ENCODE assay signal across 15 cellular contexts in the genomic region with DNA sequence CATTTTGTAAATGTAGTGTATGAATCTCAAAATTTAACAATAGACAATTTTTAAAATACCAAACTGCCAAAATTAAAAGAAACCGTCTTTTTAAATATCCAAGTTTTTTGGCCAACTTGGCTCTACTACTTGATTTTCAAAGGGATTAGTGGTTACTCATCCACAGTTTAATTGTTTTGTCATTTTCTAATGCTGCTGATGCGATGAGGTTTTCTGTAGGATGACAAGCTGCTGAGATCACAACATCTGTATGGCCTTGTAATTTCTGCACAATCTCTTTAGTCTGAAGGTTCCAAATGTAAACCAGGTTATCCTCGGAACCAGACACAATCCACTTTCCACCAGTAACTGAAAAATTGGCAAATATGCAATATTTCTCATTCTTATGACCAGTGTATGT. TPM values are rescaled to one million over a fixed set of nuclear protein-coding genes. Genes with fewer than 3 reads are reported as not detected.
A peak's percentile ranks its signal among the peaks of the same experiment; 100 is the strongest.
DNase-seq lines count a peak whose midpoint lies in the region; ATAC-seq and TF ChIP-seq lines count a peak whose summit lies in the region.
"Had no signal": no experiment of that assay in that cellular context is flagged by ENCODE, and none has a peak within 500 bp of the region (broad histone marks: within the 10 kb centered on the region; RNA-seq: fewer than 3 reads in every experiment).

No MANE protein-coding gene starts in this region.

- H3K4me3 ChIP-seq in smooth muscle cell (no peak overlapping the region), ascending aorta (no peak overlapping the region)

- H3K9ac ChIP-seq in smooth muscle cell (ENCODE audit: low read depth), result no peak overlapping the region

- 93% methylated on average over 3 of the region's 3 CpGs for WGBS in smooth muscle cell (ENCODE audit: low lambda C conversion rate)

- H3K27ac ChIP-seq in smooth muscle cell (ENCODE audit: low read depth) (no peak overlapping the region), ascending aorta (no peak overlapping the region)

- no peaks in the 10 kb centered on the region for H3F3A ChIP-seq in smooth muscle cell (ENCODE audit: low read depth)

- H3K27me3 Mint-ChIP-seq in activated naive CD4-positive, alpha-beta T cell treated with anti-CD3 and anti-CD28 coated beads, Interleukin-2, amount 10 ng/mL, durations not matched to agents 7 days and 5 days, result peaks cover 4% of the 10 kb centered on the region
- H3K27me3 Mint-ChIP-seq in T-cell, result no peaks in the 10 kb centered on the region
- peaks cover 6% of the 10 kb centered on the region for H3K27me3 Mint-ChIP-seq in endothelial cell (ENCODE audit: unreplicated experiment)

- H3K4me1 Mint-ChIP-seq in activated naive CD4-positive, alpha-beta T cell treated with anti-CD3 and anti-CD28 coated beads, Interleukin-2, amount 10 ng/mL, durations not matched to agents 7 days and 5 days, result peaks cover 52% of the 10 kb centered on the region
- H3K4me1 Mint-ChIP-seq in T-cell (peaks cover 45 to 64% (median 62%) of the 10 kb centered on the region in 3 donors), endothelial cell (ENCODE audit: unreplicated experiment) (peaks cover 18% of the 10 kb centered on the region)

- H3K4me1 ChIP-seq in smooth muscle cell (ENCODE audit: low read depth) (peaks cover 15% of the 10 kb centered on the region), ascending aorta (peaks cover 8 to 16% of the 10 kb centered on the region in 2 donors)

- H4K20me1 ChIP-seq in smooth muscle cell (ENCODE audit: low read depth), result no peaks in the 10 kb centered on the region

- H3K9me3 ChIP-seq in smooth muscle cell (replicated peaks; ENCODE audit: low read depth), result no peaks in the 10 kb centered on the region
- no peaks in the 10 kb centered on the region for H3K9me3 ChIP-seq in ascending aorta

- intact Hi-C loops in ascending aorta (cut with DNase I), result loop anchor here (10.0 kb wide), 1 partner anchor 380 kb away; the partner anchor contains the start of genes HSPBAP1 and SLC49A4

- POLR2A ChIA-PET in T-cell (lab: Charles Lee), result interaction anchor here in 1 of 2 donors (0.9 to 1.0 kb wide), 2 partner anchors 22 to 30 kb away, joined by 3 read pairs; partner anchors contain the start of gene FAM162A

- H3K27ac Mint-ChIP-seq in activated naive CD4-positive, alpha-beta T cell treated with anti-CD3 and anti-CD28 coated beads, Interleukin-2, amount 10 ng/mL, durations not matched to agents 7 days and 5 days, result peak overlapping the region; percentile 97
- peak overlapping the region; percentile 100 for H3K27ac Mint-ChIP-seq in T-cell
- H3K27ac Mint-ChIP-seq in endothelial cell (ENCODE audit: unreplicated experiment), result no peak overlapping the region

- TF ChIP-seq CTCF in endothelial cell (IDR thresholded peaks at IDR 0.05; ENCODE audit: unreplicated experiment) (no peak), smooth muscle cell (IDR thresholded peaks at IDR 0.05; ENCODE audit: borderline replicate concordance, insufficient read depth, poor library complexity, severe bottlenecking) (no peak), ascending aorta (IDR thresholded peaks at IDR 0.05) (no peak)

- DNase-seq in activated naive CD4-positive, alpha-beta T cell treated with anti-CD3 and anti-CD28 coated beads, Interleukin-2, amount 10 ng/mL, durations not matched to agents 7 days and 5 days, result no peak
- no peak for DNase-seq in activated naive CD4-positive, alpha-beta T cell treated with anti-CD3 and anti-CD28 coated beads, Interleukin-2, amount 50 U/mL, for 16 hours
- DNase-seq in T-cell (no peak), endothelial cell (ENCODE audit: low spot score) (no peak), smooth muscle cell (lab: John Stamatoyannopoulos, UW; ENCODE audit: unreplicated experiment) (no peak), AG20443 (ENCODE audit: low spot score) (no peak), HuH-7.5 (ENCODE audit: low spot score) (no peak), ascending aorta (ENCODE audit: low spot score in 2 of 2) (no peak)
- DNase-seq: activated gamma-delta T cell, AML-193, dorsolateral prefrontal cortex, hippocampal formation, NCI-H2107, trophoblast cell had no signal

- no peak overlapping the region for H2AFZ ChIP-seq in smooth muscle cell (ENCODE audit: low read depth)

- peak overlapping the region; percentile 96 for H3K4me3 Mint-ChIP-seq in activated naive CD4-positive, alpha-beta T cell treated with anti-CD3 and anti-CD28 coated beads, Interleukin-2, amount 10 ng/mL, durations not matched to agents 7 days and 5 days
- H3K4me3 Mint-ChIP-seq in T-cell, result peak overlapping the region; percentile 95 to 99 (median 99)
- peak overlapping the region; percentile 98 for H3K4me3 Mint-ChIP-seq in endothelial cell (ENCODE audit: unreplicated experiment)

- H3K36me3 Mint-ChIP-seq in activated naive CD4-positive, alpha-beta T cell treated with anti-CD3 and anti-CD28 coated beads, Interleukin-2, amount 10 ng/mL, durations not matched to agents 7 days and 5 days, result peaks cover 35% of the 10 kb centered on the region
- H3K36me3 Mint-ChIP-seq in T-cell (peaks cover 23% of the 10 kb centered on the region), endothelial cell (ENCODE audit: low read depth, unreplicated experiment) (no peaks in the 10 kb centered on the region)

- no peak for ATAC-seq in T-cell (replicated peaks in 1 of 4)
- ATAC-seq: sciatic nerve had no signal

- peak overlapping the region; percentile 96 for H3K4me2 ChIP-seq in smooth muscle cell

- CTCF ChIA-PET in activated naive CD4-positive, alpha-beta T cell treated with anti-CD3 and anti-CD28 coated beads, Interleukin-2, amount 10 ng/mL, durations not matched to agents 7 days and 5 days (lab: Charles Lee), result interaction anchor here (1.3 kb wide), 1 partner anchor 108 kb away, joined by 3 read pairs; no protein-coding TSS in a partner anchor
- CTCF ChIA-PET in T-cell (lab: Charles Lee), result interaction anchor here in 1 of 2 donors (3.8 to 4.0 kb wide), 2 partner anchors 22 to 30 kb away, joined by 20 to 59 read pairs; partner anchors contain the start of genes FAM162A and MIX23

- H3K36me3 ChIP-seq in smooth muscle cell (ENCODE audit: low read depth) (no peaks in the 10 kb centered on the region), ascending aorta (peaks cover 9 to 16% of the 10 kb centered on the region in 2 donors)

- H3K27me3 ChIP-seq in smooth muscle cell (ENCODE audit: low read depth) (no peaks in the 10 kb centered on the region), ascending aorta (no peaks in the 10 kb centered on the region)
- H3K27me3 ChIP-seq: dorsolateral prefrontal cortex had no signal

- H3K79me2 ChIP-seq in smooth muscle cell (ENCODE audit: low read depth), result peaks cover 26% of the 10 kb centered on the region

- no peaks in the 10 kb centered on the region for H3K9me3 Mint-ChIP-seq in activated naive CD4-positive, alpha-beta T cell treated with anti-CD3 and anti-CD28 coated beads, Interleukin-2, amount 10 ng/mL, durations not matched to agents 7 days and 5 days
- peaks cover 0 to 3% (median 0%) of the 10 kb centered on the region in 3 donors for H3K9me3 Mint-ChIP-seq in T-cell
- H3K9me3 Mint-ChIP-seq in endothelial cell (ENCODE audit: unreplicated experiment), result no peaks in the 10 kb centered on the region

RNA-seq across cellular contexts. Expression of gene WDR5B, which starts 1.5 kb away (rescaled TPM):
- total RNA-seq in T-cell, result 10 to 100 TPM in 3 of 5 donors, 1 to 10 TPM in 2; 5.8 to 11.6 (median 10.0) TPM
- 3.1 TPM for total RNA-seq in endothelial cell (ENCODE audit: unreplicated experiment)
- 5.2 and 8.1 TPM in 2 replicates for total RNA-seq in smooth muscle cell
- polyA plus RNA-seq in smooth muscle cell, result 1.6 and 1.8 TPM in 2 replicates
- 1.8 TPM for total RNA-seq in ascending aorta

RNA-seq across cellular contexts. Expression of gene FAM162A, which starts 30.4 kb away (rescaled TPM):
- total RNA-seq in T-cell (10 to 100 TPM; 26.6 to 29.6 (median 28.1) TPM), endothelial cell (ENCODE audit: unreplicated experiment) (22.5 TPM), smooth muscle cell (108 and 117 TPM in 2 replicates), ascending aorta (17.1 TPM)
- polyA plus RNA-seq in smooth muscle cell, result 209 and 219 TPM in 2 replicates

RNA-seq across cellular contexts. Expression of gene MIX23, which starts 31.4 kb away (rescaled TPM):
- total RNA-seq in T-cell (10 to 100 TPM; 15.7 to 27.3 (median 23.5) TPM), endothelial cell (ENCODE audit: unreplicated experiment) (33.2 TPM), smooth muscle cell (48.8 and 62.2 TPM in 2 replicates), ascending aorta (not detected)
- 43.4 and 54.8 TPM in 2 replicates for polyA plus RNA-seq in smooth muscle cell

Comparison
In these comparisons a context has a peak if more than half of its experiments do, and no peak if none do; other contexts are left out.
1. RNA of gene MIX23, which starts 31.4 kb away (total RNA-seq): 48.8 to 62.2 TPM in smooth muscle cell, 33.2 TPM in endothelial cell (single experiment) and 15.7 to 27.3 TPM in T-cell; not detected in ascending aorta (single experiment); every median in the first group is over 10 times any median in the second.
2. Peak in every context shown above with its lines, with median percentiles within 50 percentile points of each other: H3K4me3 Mint-ChIP-seq.